In genomic region chr18:10726198-10727068, GRCh38 we compare ENCODE assay signal across 8 cellular contexts.
A peak's percentile ranks its signal among the peaks of the same experiment; 100 is the strongest.
DNase-seq lines count a peak whose midpoint lies in the region; ATAC-seq and TF ChIP-seq lines count a peak whose summit lies in the region.

No MANE protein-coding gene starts in this region.

- no peaks in the 10 kb centered on the region for H3K79me2 ChIP-seq in osteoblast (ENCODE audit: insufficient read depth, low read length)

- in situ Hi-C loops in GM13976 (cut with MboI; ENCODE audit: low sequenced_read_pairs, unreplicated experiment): no loop called here

- intact Hi-C loops in dorsolateral prefrontal cortex (cut with DNase I): loop anchor here in 1 of 2 donors (5.0 kb wide), 1 partner anchor 56 kb away; no protein-coding TSS in a partner anchor

- no peaks in the 10 kb centered on the region for H3K4me1 ChIP-seq in osteoblast (ENCODE audit: insufficient read depth, low read length)

- no peak overlapping the region for H2AFZ ChIP-seq in osteoblast (ENCODE audit: low read length)

- H3K36me3 ChIP-seq in osteoblast (ENCODE audit: insufficient read depth, low read length): no peaks in the 10 kb centered on the region

- H3K27me3 ChIP-seq in dorsolateral prefrontal cortex (peaks cover 0 to 9% (median 0%) of the 10 kb centered on the region in 45 donors), osteoblast (ENCODE audit: insufficient read depth, low read length) (no peaks in the 10 kb centered on the region)

- peak overlapping the region in 15 of 59 donors; percentile 6 to 71 (median 43) for H3K27ac ChIP-seq in dorsolateral prefrontal cortex
- H3K27ac ChIP-seq in osteoblast (ENCODE audit: low read depth, low read length): no peak overlapping the region

- H3K9me3 ChIP-seq in osteoblast (ENCODE audit: low read depth, low read length): no peaks in the 10 kb centered on the region

- peak overlapping the region in 54 of 59 donors; percentile 0 to 62 (median 44) for H3K4me3 ChIP-seq in dorsolateral prefrontal cortex
- H3K4me3 ChIP-seq in osteoblast (ENCODE audit: insufficient read depth, low read length): no peak overlapping the region

- ATAC-seq in GM21526 (IDR thresholded peaks at IDR 0.05; ENCODE audit: low FRiP score, unreplicated experiment): no peak

- peak; percentile 29 for DNase-seq in GM13976 (ENCODE audit: low spot score)
- DNase-seq in NCI-H2171 (lab: John Stamatoyannopoulos, UW): peak; percentile 74
- DNase-seq in dorsolateral prefrontal cortex: peak in 4 of 10 donors; percentile 7 to 61 (median 41)
- DNase-seq in osteoblast (ENCODE audit: insufficient read length, low spot score, missing footprints): peak; percentile 57
- no peak for DNase-seq in SW 1271 (lab: John Stamatoyannopoulos, UW)
- DNase-seq in NCI-H187 (lab: John Stamatoyannopoulos, UW): no peak
- DNase-seq in HPDE6-E6E7 (ENCODE audit: extremely low spot score): no peak

- no peaks in the 10 kb centered on the region for H4K20me1 ChIP-seq in osteoblast (ENCODE audit: insufficient read depth, low read length)

- TF ChIP-seq CTCF in GM13976 (IDR thresholded peaks at IDR 0.05; ENCODE audit: borderline replicate concordance, control extremely low read depth, extremely low read depth, insufficient read depth, missing control alignments) (no peak), dorsolateral prefrontal cortex (IDR thresholded peaks at IDR 0.05 in 54 of 56, conservative IDR thresholded peaks at IDR 0.05 in 2 of 56; ENCODE audit: low read depth in 1 of 56, partially characterized antibody in 56 of 56) (no peak), osteoblast (IDR thresholded peaks at IDR 0.05; ENCODE audit: extremely low read depth, low read depth, low read length) (no peak)

- H3K4me2 ChIP-seq in osteoblast (ENCODE audit: insufficient read depth, low read length): no peak overlapping the region

Comparison
In these comparisons a context has a peak if more than half of its experiments do, and no peak if none do; other contexts are left out.
1. DNase-seq: peak in GM13976 (single experiment), NCI-H2171 (single experiment) and osteoblast (single experiment); none in SW 1271 (0 of 2), NCI-H187 (0 of 2) and HPDE6-E6E7 (single experiment).